In the genomic region with DNA sequence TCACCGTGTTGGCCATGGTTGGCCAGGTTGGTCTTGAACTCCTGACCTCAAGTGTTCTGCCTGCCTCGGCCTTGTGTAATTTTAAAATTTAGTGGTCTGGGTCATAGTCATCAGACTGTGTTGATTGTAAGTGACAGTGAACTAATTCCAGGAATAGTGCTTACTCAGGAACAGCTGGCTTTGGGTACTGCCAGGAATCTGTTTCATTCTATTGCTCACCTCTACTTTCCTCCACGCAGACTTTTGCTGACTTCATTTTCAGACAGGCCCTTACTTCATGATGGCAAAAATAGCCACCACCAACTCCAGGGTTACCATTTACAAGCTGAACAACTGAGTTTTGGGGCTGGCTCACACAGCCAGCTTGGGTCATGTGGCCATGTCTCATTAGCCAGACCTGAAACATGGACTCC, we compare ENCODE assay signal across 10 cellular contexts. TPM values are rescaled to one million over a fixed set of nuclear protein-coding genes. Genes with fewer than 3 reads are reported as not detected.
DNase-seq lines count a peak whose midpoint lies in the region; ATAC-seq, FAIRE-seq and TF ChIP-seq lines count a peak whose summit lies in the region.
"Had no signal": no experiment of that assay in that cellular context is flagged by ENCODE, and none has a peak within 500 bp of the region (broad histone marks: within the 10 kb centered on the region; RNA-seq: fewer than 3 reads in every experiment).

No MANE protein-coding gene starts in this region.

- H3K4me3 ChIP-seq in brain microvascular endothelial cell (ENCODE audit: low read depth, low read length), result no peak overlapping the region
- H3K4me3 ChIP-seq in trophoblast cell (ENCODE audit: low read depth, low read length), result no peak overlapping the region
- H3K4me3 ChIP-seq: A549 had no signal

- no peaks in the 10 kb centered on the region for H3K36me3 ChIP-seq in brain microvascular endothelial cell (replicated peaks)
- no peaks in the 10 kb centered on the region for H3K36me3 ChIP-seq in trophoblast cell (ENCODE audit: control insufficient read depth in 1 of 2, insufficient read depth in 2 of 2, low read length in 2 of 2)

- H3K4me1 Mint-ChIP-seq in activated CD4-positive, alpha-beta T cell treated with anti-CD3 and anti-CD28 coated beads for 36 hours, result peaks cover 70% of the 10 kb centered on the region
- H3K4me1 Mint-ChIP-seq in effector memory CD8-positive, alpha-beta T cell (ENCODE audit: low read depth in 2 of 2), result peaks cover 12 to 21% of the 10 kb centered on the region in 2 donors

- intact Hi-C loops in activated CD4-positive, alpha-beta T cell treated with anti-CD3 and anti-CD28 coated beads for 36 hours (cut with DNase I, micrococcal nuclease), result loop anchor here in 1 of 2 experiments (5.0 kb wide), 1 partner anchor 279 kb away; a partner anchor contains a TSS

- POLR2A ChIA-PET in activated CD4-positive, alpha-beta T cell treated with anti-CD3 and anti-CD28 coated beads for 36 hours (lab: Charles Lee), result interaction anchor here (1.2 kb wide), 1 partner anchor 21 kb away, joined by 3 read pairs; no protein-coding TSS in a partner anchor

- TF ChIP-seq POLR2A in GM12892 (IDR thresholded peaks at IDR 0.05; ENCODE audit: low read depth, low read length), result no peak

- H3K23ac ChIP-seq in trophoblast cell (ENCODE audit: low read length), result no peak overlapping the region

- no peak overlapping the region for H2AFZ ChIP-seq in trophoblast cell (ENCODE audit: insufficient read depth, low read length, poor library complexity)

- H3K36me3 Mint-ChIP-seq in activated CD4-positive, alpha-beta T cell treated with anti-CD3 and anti-CD28 coated beads for 36 hours (ENCODE audit: low read depth), result peaks cover 4% of the 10 kb centered on the region
- H3K36me3 Mint-ChIP-seq in effector memory CD8-positive, alpha-beta T cell (ENCODE audit: insufficient read depth), result no peaks in the 10 kb centered on the region

- no peak overlapping the region for H2BK12ac ChIP-seq in trophoblast cell (ENCODE audit: low read length)

- TF ChIP-seq CTCF in brain microvascular endothelial cell (IDR thresholded peaks at IDR 0.05; ENCODE audit: low read depth, low read length, missing control alignments), result no peak

- no peaks in the 10 kb centered on the region for H3K9me3 ChIP-seq in trophoblast cell (ENCODE audit: insufficient read depth, low read depth, low read length)
- H3K9me3 ChIP-seq: A549 had no signal

- no peak overlapping the region for H3K4me3 Mint-ChIP-seq in activated CD4-positive, alpha-beta T cell treated with anti-CD3 and anti-CD28 coated beads for 36 hours
- H3K4me3 Mint-ChIP-seq in effector memory CD8-positive, alpha-beta T cell, result no peak overlapping the region

- CTCF ChIA-PET in activated CD4-positive, alpha-beta T cell treated with anti-CD3 and anti-CD28 coated beads for 36 hours (lab: Charles Lee), result interaction anchor here (0.8 to 3.4 kb wide), 4 partner anchors 10 to 28 kb away, joined by 3 to 15 read pairs (median 3); no protein-coding TSS in a partner anchor

- H3K14ac ChIP-seq in trophoblast cell (ENCODE audit: low read length), result no peak overlapping the region

- H3K27ac Mint-ChIP-seq in activated CD4-positive, alpha-beta T cell treated with anti-CD3 and anti-CD28 coated beads for 36 hours, result peak overlapping the region; percentile 79
- no peak overlapping the region for H3K27ac Mint-ChIP-seq in effector memory CD8-positive, alpha-beta T cell

- no peak overlapping the region for H3K4me2 ChIP-seq in trophoblast cell (ENCODE audit: low read length)

- H3K27ac ChIP-seq in brain microvascular endothelial cell, result peak overlapping the region; percentile 54
- H3K27ac ChIP-seq in trophoblast cell (ENCODE audit: low read depth, low read length), result no peak overlapping the region
- H3K27ac ChIP-seq: A549 had no signal

- no CpG with 5 or more reads among the region's 3 CpGs for WGBS in trophoblast cell (ENCODE audit: extremely low coverage, insufficient coverage, insufficient read length)

- peak; percentile 75 for ATAC-seq in activated CD4-positive, alpha-beta T cell treated with anti-CD3 and anti-CD28 coated beads for 36 hours
- ATAC-seq in HG02852 (IDR thresholded peaks at IDR 0.05; ENCODE audit: unreplicated experiment), result peak; percentile 32
- ATAC-seq in effector memory CD8-positive, alpha-beta T cell (replicated peaks), result no peak
- ATAC-seq: A549 had no signal

- H2BK5ac ChIP-seq in trophoblast cell (ENCODE audit: low read depth, low read length, poor library complexity), result no peak overlapping the region

- peaks cover 16 to 28% of the 10 kb centered on the region in 2 experiments for H3K4me1 ChIP-seq in trophoblast cell (ENCODE audit: control insufficient read depth in 1 of 2, insufficient read depth in 2 of 2, low read length in 2 of 2)

- H4K12ac ChIP-seq in trophoblast cell (ENCODE audit: low read depth, low read length), result no peak overlapping the region

- H3K27me3 ChIP-seq in brain microvascular endothelial cell (replicated peaks) (no peaks in the 10 kb centered on the region), trophoblast cell (ENCODE audit: insufficient read depth, low read length) (no peaks in the 10 kb centered on the region)

- no peak overlapping the region for H2AK5ac ChIP-seq in trophoblast cell (ENCODE audit: low read length)

- H4K8ac ChIP-seq in trophoblast cell (ENCODE audit: low read depth, low read length), result no peak overlapping the region

- FAIRE-seq in GM12892 (lab: Jason Lieb, UNC), result no peak
- FAIRE-seq: A549 had no signal

- H3K79me2 ChIP-seq in trophoblast cell (ENCODE audit: control insufficient read depth, insufficient read depth, low read length, poor library complexity), result no peaks in the 10 kb centered on the region

- no peaks in the 10 kb centered on the region for H3K27me3 Mint-ChIP-seq in activated CD4-positive, alpha-beta T cell treated with anti-CD3 and anti-CD28 coated beads for 36 hours
- no peaks in the 10 kb centered on the region for H3K27me3 Mint-ChIP-seq in effector memory CD8-positive, alpha-beta T cell

- peak; percentile 41 for DNase-seq in activated CD4-positive, alpha-beta T cell treated with anti-CD3 and anti-CD28 coated beads for 36 hours
- no peak for DNase-seq in activated CD4-positive, alpha-beta T cell treated with anti-CD3 and anti-CD28 coated beads, Interleukin-2, amount 50 U/mL, for 4 hours
- no peak for DNase-seq in brain microvascular endothelial cell
- DNase-seq in trophoblast cell, result peak; percentile 55 to 75
- DNase-seq in GM12892 (ENCODE audit: insufficient read length), result no peak
- no peak for DNase-seq in NCI-H345 (lab: John Stamatoyannopoulos, UW)
- DNase-seq in effector memory CD8-positive, alpha-beta T cell, result no peak
- DNase-seq: NCI-H1092 had no signal

- H3K9ac ChIP-seq in trophoblast cell (ENCODE audit: low read length), result no peak overlapping the region

- H2BK120ac ChIP-seq in trophoblast cell (ENCODE audit: insufficient read depth, low read length, poor library complexity), result peak overlapping the region; percentile 36

- no peak overlapping the region for H3K18ac ChIP-seq in trophoblast cell (ENCODE audit: low read length)

- peaks cover 6% of the 10 kb centered on the region for H3K79me1 ChIP-seq in trophoblast cell (ENCODE audit: low read length)

- H3K9me3 Mint-ChIP-seq in activated CD4-positive, alpha-beta T cell treated with anti-CD3 and anti-CD28 coated beads for 36 hours (ENCODE audit: low read depth), result no peaks in the 10 kb centered on the region
- no peaks in the 10 kb centered on the region for H3K9me3 Mint-ChIP-seq in effector memory CD8-positive, alpha-beta T cell

- in situ Hi-C loops in brain microvascular endothelial cell (cut with HindIII; ENCODE audit: low pct_ligation_motif_present, low sequenced_read_pairs), result no loop called here

- no peak overlapping the region for H4K91ac ChIP-seq in trophoblast cell (ENCODE audit: low read depth, low read length)

- H3K4ac ChIP-seq in trophoblast cell (ENCODE audit: low read depth, low read length), result no peak overlapping the region

RNA-seq across cellular contexts. Expression of a gene that starts 54.6 kb away (rescaled TPM):
- total RNA-seq in activated CD4-positive, alpha-beta T cell treated with anti-CD3 and anti-CD28 coated beads for 36 hours, result 10 to 100 TPM; 11.6 to 13.0 TPM
- 8.2 and 8.8 TPM in 2 replicates for polyA plus RNA-seq in trophoblast cell (2013)
- polyA plus RNA-seq in GM12892 (2012; ENCODE audit: missing spikeins), result 0.34 TPM

Comparison
In these comparisons a context has a peak if more than half of its experiments do, and no peak if none do; other contexts are left out.
1. DNase-seq: peak in activated CD4-positive, alpha-beta T cell treated with anti-CD3 and anti-CD28 coated beads for 36 hours (single experiment) and trophoblast cell (2 of 2); none in activated CD4-positive, alpha-beta T cell treated with anti-CD3 and anti-CD28 coated beads, Interleukin-2, amount 50 U/mL, for 4 hours (0 of 2), brain microvascular endothelial cell (single experiment), GM12892 (single experiment), NCI-H345 (single experiment) and effector memory CD8-positive, alpha-beta T cell (0 of 3).